In the genomic region with DNA sequence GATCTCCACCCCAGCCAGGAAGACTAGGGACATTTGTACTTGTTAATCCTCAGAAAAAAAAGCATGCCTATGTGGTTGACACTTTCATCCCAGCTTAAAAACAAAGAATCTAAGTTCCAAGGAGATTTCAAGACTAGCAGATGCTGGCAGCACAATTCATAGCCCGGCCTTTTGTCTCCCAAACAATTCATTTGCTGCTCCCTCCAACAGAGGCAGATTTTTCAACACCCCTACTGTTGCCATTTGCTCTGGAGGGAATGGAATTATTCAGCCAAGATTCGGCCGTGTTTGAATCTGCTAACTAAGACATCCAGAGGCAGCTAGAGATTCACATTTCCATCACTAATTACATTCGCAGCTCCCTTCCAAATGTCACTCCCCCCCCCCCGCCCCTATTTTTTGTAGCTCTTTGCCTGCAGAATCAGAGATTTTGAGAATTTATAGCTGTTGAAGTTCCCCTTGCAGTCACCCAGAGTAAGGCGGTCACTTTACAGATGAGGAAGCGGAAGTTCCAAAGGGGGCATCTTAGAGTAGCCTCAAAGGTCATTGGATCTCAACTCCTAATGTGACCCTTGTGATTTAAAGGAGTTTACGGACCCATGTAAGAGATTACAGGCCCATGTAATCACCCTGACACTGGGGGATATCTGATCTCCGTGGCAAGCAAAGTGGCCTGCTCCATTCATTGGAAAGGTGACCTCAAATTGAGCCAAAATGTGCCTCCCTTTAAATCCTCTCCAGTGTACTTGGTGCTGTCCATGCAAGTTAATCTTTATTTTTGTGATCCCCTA, we compare ENCODE assay signal across 39 cellular contexts. TPM values are rescaled to one million over a fixed set of nuclear protein-coding genes. Genes with fewer than 3 reads are reported as not detected.
DNase-seq lines count a peak whose midpoint lies in the region; ATAC-seq, FAIRE-seq and TF ChIP-seq lines count a peak whose summit lies in the region.
"Had no signal": no experiment of that assay in that cellular context is flagged by ENCODE, and none has a peak within 500 bp of the region (broad histone marks: within the 10 kb centered on the region; RNA-seq: fewer than 3 reads in every experiment).

No MANE protein-coding gene starts in this region.

- FAIRE-seq in H1 (lab: Jason Lieb, UNC): no peak
- FAIRE-seq: colon, GM12878, kidney had no signal

- DNase-seq in NCI-H82 (lab: John Stamatoyannopoulos, UW) (peak; percentile 32), H1 (ENCODE audit: low read depth in 1 of 2, low spot score in 2 of 2) (no peak), gastrocnemius medialis (no peak), DMS114 treated with DMSO at 0.1 percent for 48 hours (lab: John Stamatoyannopoulos, UW; ENCODE audit: unreplicated experiment) (no peak)
- DNase-seq: activated B cell treated with CpG ODN at 0.5 μM for 24 hours; activated effector memory CD4-positive, alpha-beta T cell treated with anti-CD3 and anti-CD28 coated beads, Interleukin-2, amount 50 U/mL, for 16 hours; activated naive CD8-positive, alpha-beta T cell treated with anti-CD3 and anti-CD28 coated beads, Interleukin-2, amount 10 ng/mL, durations not matched to agents 7 days and 5 days; activated T-cell treated with anti-CD3 and anti-CD28 coated beads, Interleukin-2, amount 50 U/mL, for 24 hours; CD8-positive, alpha-beta memory T cell; DMS 273 treated with DMSO at 0.1 percent for 48 hours; effector CD8-positive, alpha-beta T cell; glutamatergic neuron; IMR-90; kidney; natural killer cell; NCI-H1048; NCI-H1694 treated with DMSO at 0.1 percent for 48 hours; NCI-H446 treated with DMSO at 0.1 percent for 48 hours; NCI-H774; RPMI8226; SJCRH30; stimulated activated CD4-positive, alpha-beta T cell treated with anti-CD3 and anti-CD28 coated beads, Interleukin-1b, Interleukin-23, amount 100 ng/mL, for 48 hours; stimulated activated naive CD4-positive, alpha-beta T cell treated with Interleukin-2 at 50 U/mL for 16 hours; SW 1271; T-helper 9 cell had no signal

- H2AFZ ChIP-seq in H1 (ENCODE audit: low read length) (peak overlapping the region; percentile 68; the same call in 1 of the 2 replicates), neuron (ENCODE audit: low read depth, low read length) (peak overlapping the region; percentile 76)
- H2AFZ ChIP-seq: parathyroid adenoma had no signal

- no peak overlapping the region for H3K4me3 ChIP-seq in BLaER1 treated with 17β-estradiol and CSF1 and Interleukin-3, amounts not matched to agents 10 nM and 100 nM
- no peak overlapping the region for H3K4me3 ChIP-seq in H1 (ENCODE audit: extremely low read depth in 1 of 4, insufficient read depth in 2 of 4, low read depth in 3 of 4, low read length in 4 of 4)
- peak overlapping the region; percentile 15 for H3K4me3 ChIP-seq in neuron (ENCODE audit: low read length)
- no peak overlapping the region for H3K4me3 ChIP-seq in gastrocnemius medialis
- H3K4me3 ChIP-seq: GM12878, right atrium auricular region, SJCRH30 had no signal

- H3K18ac ChIP-seq in H1 (ENCODE audit: extremely low read depth, low read length): no peak overlapping the region

- H2BK120ac ChIP-seq in H1 (replicated peaks; ENCODE audit: low read depth, low read length): no peak overlapping the region

- no peaks in the 10 kb centered on the region for H3K79me1 ChIP-seq in H1 (ENCODE audit: low read depth, low read length)

- no peak overlapping the region for H2BK5ac ChIP-seq in H1 (ENCODE audit: low read depth, low read length)

- no peak overlapping the region for H3K14ac ChIP-seq in H1 (ENCODE audit: insufficient read length)

- no peaks in the 10 kb centered on the region for H3K79me2 ChIP-seq in H1 (ENCODE audit: control insufficient read depth in 1 of 2, insufficient read depth in 2 of 2, low read length in 2 of 2)
- H3K79me2 ChIP-seq: parathyroid adenoma had no signal

- H3K27ac ChIP-seq in BLaER1 treated with 17β-estradiol and CSF1 and Interleukin-3, amounts not matched to agents 10 nM and 100 nM: peak overlapping the region in 10 of 11 experiments; percentile 25 to 82 (median 68); a peak in 17 of 22 replicates
- no peak overlapping the region for H3K27ac ChIP-seq in H1 (ENCODE audit: low read depth, low read length)
- no peak overlapping the region for H3K27ac ChIP-seq in gastrocnemius medialis
- H3K27ac ChIP-seq: parathyroid adenoma, right atrium auricular region, SJCRH30 had no signal

- peak overlapping the region in 8 of 11 experiments; percentile 41 to 72 (median 56); a peak in 14 of 22 replicates for H3K9ac ChIP-seq in BLaER1 treated with 17β-estradiol and CSF1 and Interleukin-3, amounts not matched to agents 10 nM and 100 nM
- no peak overlapping the region for H3K9ac ChIP-seq in H1 (replicated peaks in 1 of 4; ENCODE audit: extremely low read depth in 1 of 4, low read depth in 3 of 4, low read length in 3 of 4)
- H3K9ac ChIP-seq: parathyroid adenoma had no signal

- H4K91ac ChIP-seq in H1 (replicated peaks; ENCODE audit: insufficient read length, low read length): no peak overlapping the region

- H3K4me2 ChIP-seq in BLaER1 treated with 17β-estradiol and CSF1 and Interleukin-3, amounts not matched to agents 10 nM and 100 nM: peak overlapping the region in 10 of 11 experiments; percentile 70 to 87 (median 76); a peak in 20 of 22 replicates
- H3K4me2 ChIP-seq in H1 (ENCODE audit: insufficient read depth in 1 of 2, low read depth in 2 of 2, low read length in 2 of 2): no peak overlapping the region

- TF ChIP-seq CTCF in H1 (IDR thresholded peaks at IDR 0.05; ENCODE audit: control extremely low read depth in 1 of 3, insufficient read depth in 1 of 3, low read depth in 1 of 3, low read length in 3 of 3) (no peak), gastrocnemius medialis (IDR thresholded peaks at IDR 0.05 in 4 of 5, conservative IDR thresholded peaks at IDR 0.05 in 1 of 5) (no peak)

- TF ChIP-seq EP300 in H1 (IDR thresholded peaks at IDR 0.05; ENCODE audit: borderline replicate concordance in 1 of 2, low read depth in 2 of 2, low read length in 2 of 2): no peak

- POLR2A ChIA-PET in H1 (lab: Charles Lee; ENCODE audit: partially characterized antibody): interaction anchor here (0.8 to 1.9 kb wide), 8 partner anchors 9 to 295 kb away, joined by 3 to 5 read pairs (median 4); a partner anchor contains a TSS

- no peak overlapping the region for H2AK5ac ChIP-seq in H1 (ENCODE audit: low read depth, low read length)

- no peak overlapping the region for H3K23ac ChIP-seq in H1 (ENCODE audit: insufficient read length)

- H4K5ac ChIP-seq in H1 (ENCODE audit: insufficient read length, low read depth, low read length): no peak overlapping the region

- H3K27me3 ChIP-seq in BLaER1 treated with 17β-estradiol and CSF1 and Interleukin-3, amounts not matched to agents 10 nM and 100 nM: no peaks in the 10 kb centered on the region
- no peaks in the 10 kb centered on the region; a peak in 1 of 7 replicates for H3K27me3 ChIP-seq in H1 (replicated peaks in 1 of 4; ENCODE audit: control insufficient read depth in 3 of 4, extremely low read depth in 1 of 4, insufficient read depth in 3 of 4, low read length in 3 of 4)
- no peaks in the 10 kb centered on the region for H3K27me3 ChIP-seq in neuron (ENCODE audit: insufficient read depth, low read length)
- no peaks in the 10 kb centered on the region for H3K27me3 ChIP-seq in gastrocnemius medialis
- H3K27me3 ChIP-seq: right atrium auricular region, SJCRH30 had no signal

- ATAC-seq in gastrocnemius medialis: no peak
- no peak for ATAC-seq in HG03108 (IDR thresholded peaks at IDR 0.05; ENCODE audit: unreplicated experiment)
- ATAC-seq: GM12878, HCT116 had no signal

- H2BK12ac ChIP-seq in H1 (ENCODE audit: low read depth, low read length): no peak overlapping the region

- H2BK20ac ChIP-seq in H1 (ENCODE audit: low read length): no peak overlapping the region

- intact Hi-C loops in gastrocnemius medialis (cut with DNase I; ENCODE audit: low total_unique reads): loop anchor here (10.0 kb wide), 1 partner anchor 239 kb away; no protein-coding TSS in a partner anchor

- CTCF ChIA-PET in H1 (lab: Charles Lee; ENCODE audit: partially characterized antibody): interaction anchor here (0.7 to 2.2 kb wide), 12 partner anchors 9 to 190 kb away, joined by 3 to 8 read pairs (median 3); no protein-coding TSS in a partner anchor

- H3K4me1 ChIP-seq in BLaER1 treated with 17β-estradiol and CSF1 and Interleukin-3, amounts not matched to agents 10 nM and 100 nM: peaks cover 41 to 55% (median 45%) of the 10 kb centered on the region in 10 experiments
- H3K4me1 ChIP-seq in H1 (replicated peaks in 1 of 4; ENCODE audit: control insufficient read depth in 3 of 4, insufficient read depth in 4 of 4, low read length in 3 of 4): peaks cover 1 to 4% (median 4%) of the 10 kb centered on the region in 4 experiments; a peak in 5 of 7 replicates
- H3K4me1 ChIP-seq in neuron (ENCODE audit: insufficient read depth, low read length): peaks cover 20% of the 10 kb centered on the region
- H3K4me1 ChIP-seq in gastrocnemius medialis: peaks cover 0 to 2% of the 10 kb centered on the region in 2 donors
- H3K4me1 ChIP-seq: parathyroid adenoma had no signal

- in situ Hi-C loops in gastrocnemius medialis (cut with MboI; ENCODE audit: low sequenced_read_pairs in 4 of 4): loop anchor here in 2 of 4 donors (25.0 kb wide), 2 partner anchors 241 to 516 kb away; no protein-coding TSS in a partner anchor

- peaks cover 3% of the 10 kb centered on the region for H3K23me2 ChIP-seq in H1 (ENCODE audit: low read depth, low read length)

- H3K56ac ChIP-seq in H1 (replicated peaks; ENCODE audit: insufficient read length, low read depth, low read length): no peak overlapping the region

- TF ChIP-seq RAD21 in H1 (IDR thresholded peaks at IDR 0.05 in 1 of 2, conservative IDR thresholded peaks at IDR 0.05 in 1 of 2; ENCODE audit: low read depth in 2 of 2, low read length in 2 of 2): no peak

- H3K9me3 ChIP-seq in BLaER1 treated with 17β-estradiol and CSF1 and Interleukin-3, amounts not matched to agents 10 nM and 100 nM (replicated peaks in 1 of 11): peaks cover 14 to 29% (median 21%) of the 10 kb centered on the region in 11 experiments
- H3K9me3 ChIP-seq in H1 (ENCODE audit: insufficient read depth in 2 of 2, low read depth in 1 of 2, low read length in 1 of 2): no peaks in the 10 kb centered on the region
- H3K9me3 ChIP-seq in neuron (ENCODE audit: low read length): no peaks in the 10 kb centered on the region
- no peaks in the 10 kb centered on the region for H3K9me3 ChIP-seq in gastrocnemius medialis
- H3K9me3 ChIP-seq: right atrium auricular region, SJCRH30 had no signal

- no peak overlapping the region for H2BK15ac ChIP-seq in H1 (ENCODE audit: low read length)

- no peaks in the 10 kb centered on the region for H3K36me3 ChIP-seq in BLaER1 treated with 17β-estradiol and CSF1 and Interleukin-3, amounts not matched to agents 10 nM and 100 nM
- H3K36me3 ChIP-seq in H1 (ENCODE audit: control insufficient read depth in 2 of 4, insufficient read depth in 4 of 4, low read length in 3 of 4) (no peaks in the 10 kb centered on the region), neuron (ENCODE audit: insufficient read depth, low read length) (no peaks in the 10 kb centered on the region), gastrocnemius medialis (no peaks in the 10 kb centered on the region)
- H3K36me3 ChIP-seq: right atrium auricular region, SJCRH30 had no signal

- WGBS in H1 (ENCODE audit: extremely low coverage in 1 of 2, insufficient coverage in 1 of 2, insufficient read length in 1 of 2, insufficient replicate concordance in 2 of 2, low coverage in 1 of 2, low lambda C conversion rate in 2 of 2, missing lambda C conversion rate in 1 of 2), 2 experiments: 71% methylated on average over 7 of the region's 9 CpGs; no CpG with 5 or more reads in 1 of the 2 experiments

- no peak overlapping the region for H3K4ac ChIP-seq in H1 (replicated peaks; ENCODE audit: insufficient read length, low read depth, low read length)

- no peak overlapping the region for H4K8ac ChIP-seq in H1 (ENCODE audit: extremely low read depth, insufficient read depth, low read length)

- no peaks in the 10 kb centered on the region for H4K20me1 ChIP-seq in BLaER1 treated with 17β-estradiol and CSF1 and Interleukin-3, amounts not matched to agents 10 nM and 100 nM
- no peaks in the 10 kb centered on the region for H4K20me1 ChIP-seq in H1 (replicated peaks in 1 of 2; ENCODE audit: control insufficient read depth in 1 of 2, insufficient read depth in 2 of 2, low read length in 2 of 2)

- TF ChIP-seq POLR2A in H1 (IDR thresholded peaks at IDR 0.05; ENCODE audit: control extremely low read depth in 1 of 2, low read depth in 2 of 2, low read length in 2 of 2) (no peak), gastrocnemius medialis (IDR thresholded peaks at IDR 0.05) (no peak)

RNA-seq across cellular contexts. Expression of a gene that starts 15.5 kb away (rescaled TPM):
- 0.29 and 0.47 TPM in 2 replicates for total RNA-seq in H1 (2021; fragmentation: NEBNext Ultra II Directional; extraction: Animal tissue kit (Norgen Biotek cat#: 25700))
- 0.45 and 1.1 TPM in 2 replicates for polyA plus RNA-seq in H1 (2011; rRNA removed)
- polyA plus RNA-seq in H1 (2011; cell fraction: cytosol; rRNA removed): 0.83 TPM
- polyA plus RNA-seq in H1 (2011; cell fraction: nucleus; rRNA removed): 1.2 TPM
- 0.21 to 0.52 TPM (median 0.31 TPM) in 4 replicates for polyA plus RNA-seq in H1 (2012, experiment 1 of 2)
- polyA plus RNA-seq in H1 (2012, experiment 2 of 2): 0.76 TPM
- polyA plus RNA-seq in H1 (2013, experiment 1 of 2): 0.16 TPM
- polyA plus RNA-seq in H1 (2013, experiment 2 of 2): 0.15 TPM
- polyA minus RNA-seq in H1 (2011; rRNA and poly(A)+ RNA removed): 0.49 and 0.54 TPM in 2 replicates
- polyA minus RNA-seq in H1 (2011; cell fraction: cytosol; rRNA and poly(A)+ RNA removed): 1.4 TPM
- 1.5 TPM for polyA minus RNA-seq in H1 (2011; cell fraction: nucleus; rRNA and poly(A)+ RNA removed)
- total RNA-seq in gastrocnemius medialis: not detected
- total RNA-seq: A673; activated B cell treated with CpG ODN at 0.5 μM for 24 hours; activated naive CD8-positive, alpha-beta T cell treated with anti-CD3 and anti-CD28 coated beads, Interleukin-2, amount 10 ng/mL, durations not matched to agents 7 days and 5 days; aorta; CD8-positive, alpha-beta memory T cell; GM12878; IMR-90; kidney; lower leg skin; natural killer cell; SJCRH30; temporal lobe had no signal
- polyA plus RNA-seq: aorta; CD8-positive, alpha-beta memory T cell; esophagus; IMR-90 had no signal

RNA-seq across cellular contexts. Expression of a gene that starts 18.0 kb away (rescaled TPM):
- total RNA-seq in H1 (2021; fragmentation: NEBNext Ultra II Directional; extraction: Animal tissue kit (Norgen Biotek cat#: 25700)): 259 and 261 TPM in 2 replicates
- 281 and 364 TPM in 2 replicates for polyA plus RNA-seq in H1 (2011; rRNA removed)
- polyA plus RNA-seq in H1 (2011; cell fraction: cytosol; rRNA removed): 259 TPM
- polyA plus RNA-seq in H1 (2011; cell fraction: nucleus; rRNA removed): 297 TPM
- 235 to 263 TPM (median 247 TPM) in 4 replicates for polyA plus RNA-seq in H1 (2012, experiment 1 of 2)
- polyA plus RNA-seq in H1 (2012, experiment 2 of 2): 71.5 TPM
- 195 TPM for polyA plus RNA-seq in H1 (2013, experiment 1 of 2)
- polyA plus RNA-seq in H1 (2013, experiment 2 of 2): 189 TPM
- polyA minus RNA-seq in H1 (2011; rRNA and poly(A)+ RNA removed): 260 and 261 TPM in 2 replicates
- polyA minus RNA-seq in H1 (2011; cell fraction: cytosol; rRNA and poly(A)+ RNA removed): 101 TPM
- polyA minus RNA-seq in H1 (2011; cell fraction: nucleus; rRNA and poly(A)+ RNA removed): 72.8 TPM
- total RNA-seq in gastrocnemius medialis: 100 to 1,000 TPM in 3 of 4 donors, 10 to 100 TPM in 1; 76.6 to 155 (median 137) TPM

RNA-seq across cellular contexts. Expression of a gene that starts 27.3 kb away (rescaled TPM):
- not detected in 2 replicates for total RNA-seq in H1 (2021; fragmentation: NEBNext Ultra II Directional; extraction: Animal tissue kit (Norgen Biotek cat#: 25700))
- polyA plus RNA-seq in H1 (2011; rRNA removed): not detected in 2 replicates
- not detected for polyA plus RNA-seq in H1 (2011; cell fraction: cytosol; rRNA removed)
- polyA plus RNA-seq in H1 (2011; cell fraction: nucleus; rRNA removed): not detected
- not detected in 4 replicates for polyA plus RNA-seq in H1 (2012, experiment 1 of 2)
- polyA plus RNA-seq in H1 (2012, experiment 2 of 2): not detected
- polyA plus RNA-seq in H1 (2013, experiment 1 of 2): not detected
- polyA plus RNA-seq in H1 (2013, experiment 2 of 2): not detected
- not detected in 2 replicates for polyA minus RNA-seq in H1 (2011; rRNA and poly(A)+ RNA removed)
- polyA minus RNA-seq in H1 (2011; cell fraction: cytosol; rRNA and poly(A)+ RNA removed): not detected
- not detected for polyA minus RNA-seq in H1 (2011; cell fraction: nucleus; rRNA and poly(A)+ RNA removed)
- not detected for total RNA-seq in gastrocnemius medialis
- total RNA-seq: A673; activated B cell treated with CpG ODN at 0.5 μM for 24 hours; activated naive CD8-positive, alpha-beta T cell treated with anti-CD3 and anti-CD28 coated beads, Interleukin-2, amount 10 ng/mL, durations not matched to agents 7 days and 5 days; aorta; CD8-positive, alpha-beta memory T cell; GM12878; IMR-90; kidney; lower leg skin; natural killer cell; right atrium auricular region; SJCRH30; temporal lobe; urinary bladder had no signal
- polyA plus RNA-seq: aorta; CD8-positive, alpha-beta memory T cell; esophagus; GM12878; IMR-90; urinary bladder had no signal

RNA-seq across cellular contexts. Expression of a gene that starts 28.9 kb away (rescaled TPM):
- total RNA-seq in H1 (2021; fragmentation: NEBNext Ultra II Directional; extraction: Animal tissue kit (Norgen Biotek cat#: 25700)): 122 TPM in 2 replicates
- 50.0 and 72.3 TPM in 2 replicates for polyA plus RNA-seq in H1 (2011; rRNA removed)
- polyA plus RNA-seq in H1 (2011; cell fraction: cytosol; rRNA removed): 35.2 TPM
- polyA plus RNA-seq in H1 (2011; cell fraction: nucleus; rRNA removed): 113 TPM
- 95.5 to 126 TPM (median 111 TPM) in 4 replicates for polyA plus RNA-seq in H1 (2012, experiment 1 of 2)
- 120 TPM for polyA plus RNA-seq in H1 (2012, experiment 2 of 2)
- polyA plus RNA-seq in H1 (2013, experiment 1 of 2): 157 TPM
- 155 TPM for polyA plus RNA-seq in H1 (2013, experiment 2 of 2)
- 48.2 and 84.0 TPM in 2 replicates for polyA minus RNA-seq in H1 (2011; rRNA and poly(A)+ RNA removed)
- polyA minus RNA-seq in H1 (2011; cell fraction: cytosol; rRNA and poly(A)+ RNA removed): 38.4 TPM
- polyA minus RNA-seq in H1 (2011; cell fraction: nucleus; rRNA and poly(A)+ RNA removed): 45.4 TPM
- 100 to 1,000 TPM in 3 of 4 donors, 10 to 100 TPM in 1; 98.5 to 165 (median 125) TPM for total RNA-seq in gastrocnemius medialis

RNA-seq across cellular contexts. Expression of a gene that starts 36.8 kb away (rescaled TPM):
- total RNA-seq in H1 (2021; fragmentation: NEBNext Ultra II Directional; extraction: Animal tissue kit (Norgen Biotek cat#: 25700)): not detected in 2 replicates
- polyA plus RNA-seq in H1 (2011; rRNA removed): 0.32 and 0.61 TPM in 2 replicates
- 0.21 TPM for polyA plus RNA-seq in H1 (2011; cell fraction: cytosol; rRNA removed)
- polyA plus RNA-seq in H1 (2011; cell fraction: nucleus; rRNA removed): 0.37 TPM
- polyA plus RNA-seq in H1 (2012, experiment 1 of 2): not detected in 4 replicates
- polyA plus RNA-seq in H1 (2012, experiment 2 of 2): not detected
- 0.22 TPM for polyA plus RNA-seq in H1 (2013, experiment 1 of 2)
- 0.29 TPM for polyA plus RNA-seq in H1 (2013, experiment 2 of 2)
- not detected in 2 replicates for polyA minus RNA-seq in H1 (2011; rRNA and poly(A)+ RNA removed)
- not detected for polyA minus RNA-seq in H1 (2011; cell fraction: cytosol; rRNA and poly(A)+ RNA removed)
- polyA minus RNA-seq in H1 (2011; cell fraction: nucleus; rRNA and poly(A)+ RNA removed): not detected
- not detected for total RNA-seq in gastrocnemius medialis
- total RNA-seq: A673, IMR-90, right atrium auricular region, SJCRH30, temporal lobe had no signal
- polyA plus RNA-seq: CD8-positive, alpha-beta memory T cell; IMR-90; urinary bladder had no signal

Comparison
In these comparisons a context has a peak if more than half of its experiments do, and no peak if none do; other contexts are left out.
1. H3K27ac ChIP-seq: peak in BLaER1 treated with 17β-estradiol and CSF1 and Interleukin-3, amounts not matched to agents 10 nM and 100 nM (10 of 11); none in H1 (single experiment) and gastrocnemius medialis (0 of 4).
2. H3K4me2 ChIP-seq: peak in BLaER1 treated with 17β-estradiol and CSF1 and Interleukin-3, amounts not matched to agents 10 nM and 100 nM (10 of 11); none in H1 (0 of 2).
3. H3K9ac ChIP-seq: peak in BLaER1 treated with 17β-estradiol and CSF1 and Interleukin-3, amounts not matched to agents 10 nM and 100 nM (8 of 11); none in H1 (0 of 4).